1 cellular context compared by ENCODE assay signal in genomic region chr1:106344494-106344893, GRCh38.
TF ChIP-seq lines count a peak whose summit lies in the region.

No MANE protein-coding gene starts in this region.

TF ChIP-seq in GM23338, 12 proteins besides CTCF, POLR2A, EP300 and RAD21 (continued from another document):
- 0 out of 2 replicates have a peak, but pooled peaks have one; percentile 3 for TF ChIP-seq ZNF462 (CRISPR knock-in tag; IDR thresholded peaks at IDR 0.05)
